Comparison of ENCODE assay signal across 17 cellular contexts in the genomic region with DNA sequence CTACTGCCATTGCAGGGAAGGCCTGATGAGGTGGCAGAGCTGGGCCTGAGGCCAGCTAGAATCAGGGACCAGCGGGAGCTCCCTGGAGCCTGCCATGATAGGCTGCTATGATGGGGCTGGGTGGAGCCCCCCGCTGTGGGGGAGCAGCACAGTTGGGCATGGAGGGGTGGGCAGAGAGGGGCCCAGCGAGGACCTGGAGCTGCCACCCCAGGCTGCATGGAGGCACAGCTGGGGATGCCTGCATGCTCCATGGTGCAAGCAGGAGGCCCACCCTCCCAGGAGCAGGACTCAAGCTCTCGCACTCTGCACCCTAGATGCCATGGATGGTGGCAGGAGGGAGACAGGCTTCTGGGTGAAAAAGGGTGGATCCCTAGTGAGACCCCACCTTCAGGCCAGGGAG. TPM values are rescaled to one million over a fixed set of nuclear protein-coding genes. Genes with fewer than 3 reads are reported as not detected.
DNase-seq lines count a peak whose midpoint lies in the region; ATAC-seq and TF ChIP-seq lines count a peak whose summit lies in the region.
"Had no signal": no experiment of that assay in that cellular context is flagged by ENCODE, and none has a peak within 500 bp of the region (broad histone marks: within the 10 kb centered on the region; RNA-seq: fewer than 3 reads in every experiment).

No MANE protein-coding gene starts in this region.

- H3K14ac ChIP-seq in neuronal stem cell (ENCODE audit: low read length) = no peak overlapping the region

- no peak overlapping the region for H2AFZ ChIP-seq in neuronal stem cell (ENCODE audit: low read length)

- no peak overlapping the region for H3K27ac ChIP-seq in neuronal stem cell (replicated peaks; ENCODE audit: low read length)
- H3K27ac ChIP-seq: 22Rv1; A549; BLaER1 treated with 17β-estradiol and CSF1 and Interleukin-3, amounts not matched to agents 10 nM and 100 nM; C4-2B had no signal

- H3K27ac Mint-ChIP-seq in activated CD4-positive, alpha-beta T cell treated with anti-CD3 and anti-CD28 coated beads, Interleukin-2, amount 10 ng/mL, durations not matched to agents 24 days and 14 days = no peak overlapping the region
- H3K27ac Mint-ChIP-seq in activated CD4-positive, alpha-beta T cell treated with anti-CD3 and anti-CD28 coated beads for 36 hours = no peak overlapping the region
- no peak overlapping the region for H3K27ac Mint-ChIP-seq in activated CD8-positive, alpha-beta T cell treated with anti-CD3 and anti-CD28 coated beads for 36 hours
- H3K27ac Mint-ChIP-seq: B cell; CD4-positive, alpha-beta T cell; CD8-positive, alpha-beta T cell had no signal

- H3K4me2 ChIP-seq in neuronal stem cell (ENCODE audit: insufficient read depth, low read length, poor library complexity, severe bottlenecking) = no peak overlapping the region
- H3K4me2 ChIP-seq: A549; BLaER1 treated with 17β-estradiol and CSF1 and Interleukin-3, amounts not matched to agents 10 nM and 100 nM had no signal

- no peaks in the 10 kb centered on the region for H3K4me1 ChIP-seq in neuronal stem cell (ENCODE audit: control insufficient read depth in 2 of 2, insufficient read depth in 1 of 2, low read depth in 1 of 2, low read length in 2 of 2)
- H3K4me1 ChIP-seq: A549, Caco-2 had no signal

- H2BK5ac ChIP-seq in neuronal stem cell (ENCODE audit: low read length) = no peak overlapping the region

- H2AK5ac ChIP-seq in neuronal stem cell (ENCODE audit: low read depth, low read length) = no peak overlapping the region

- H3K27me3 ChIP-seq in neuronal stem cell (ENCODE audit: control insufficient read depth in 3 of 3, insufficient read depth in 3 of 3, low read depth in 1 of 3, low read length in 3 of 3) = no peaks in the 10 kb centered on the region
- H3K27me3 ChIP-seq: BLaER1 treated with 17β-estradiol and CSF1 and Interleukin-3, amounts not matched to agents 10 nM and 100 nM had no signal

- H3K4me3 Mint-ChIP-seq in activated CD4-positive, alpha-beta T cell treated with anti-CD3 and anti-CD28 coated beads, Interleukin-2, amount 10 ng/mL, durations not matched to agents 24 days and 14 days = no peak overlapping the region
- no peak overlapping the region for H3K4me3 Mint-ChIP-seq in activated CD4-positive, alpha-beta T cell treated with anti-CD3 and anti-CD28 coated beads for 36 hours
- H3K4me3 Mint-ChIP-seq in activated CD8-positive, alpha-beta T cell treated with anti-CD3 and anti-CD28 coated beads for 36 hours = no peak overlapping the region
- H3K4me3 Mint-ChIP-seq: B cell; CD4-positive, alpha-beta T cell; CD8-positive, alpha-beta T cell had no signal

- H2BK12ac ChIP-seq in neuronal stem cell (ENCODE audit: low read length) = no peak overlapping the region

- intact Hi-C loops in activated CD4-positive, alpha-beta T cell treated with anti-CD3 and anti-CD28 coated beads, Interleukin-2, amount 10 ng/mL, durations not matched to agents 24 days and 14 days (cut with micrococcal nuclease) = no loop called here
- intact Hi-C loops in activated CD4-positive, alpha-beta T cell treated with anti-CD3 and anti-CD28 coated beads for 36 hours (cut with DNase I, micrococcal nuclease) = no loop called here
- intact Hi-C loops in activated CD8-positive, alpha-beta T cell treated with anti-CD3 and anti-CD28 coated beads for 36 hours (cut with micrococcal nuclease) = no loop called here

- peaks cover 11% of the 10 kb centered on the region for H3K4me1 Mint-ChIP-seq in activated CD4-positive, alpha-beta T cell treated with anti-CD3 and anti-CD28 coated beads, Interleukin-2, amount 10 ng/mL, durations not matched to agents 24 days and 14 days
- peaks cover 5% of the 10 kb centered on the region for H3K4me1 Mint-ChIP-seq in activated CD4-positive, alpha-beta T cell treated with anti-CD3 and anti-CD28 coated beads for 36 hours
- peaks cover 12% of the 10 kb centered on the region for H3K4me1 Mint-ChIP-seq in activated CD8-positive, alpha-beta T cell treated with anti-CD3 and anti-CD28 coated beads for 36 hours (ENCODE audit: low read depth)

- H4K8ac ChIP-seq in neuronal stem cell (ENCODE audit: low read depth, low read length) = no peak overlapping the region

- H3K36me3 ChIP-seq in neuronal stem cell (replicated peaks in 1 of 2; ENCODE audit: control insufficient read depth in 2 of 2, insufficient read depth in 2 of 2, low read length in 2 of 2) = no peaks in the 10 kb centered on the region
- H3K36me3 ChIP-seq: BLaER1 treated with 17β-estradiol and CSF1 and Interleukin-3, amounts not matched to agents 10 nM and 100 nM had no signal

- H3K9ac ChIP-seq in neuronal stem cell (ENCODE audit: low read depth, low read length, poor library complexity) = no peak overlapping the region
- H3K9ac ChIP-seq: BLaER1 treated with 17β-estradiol and CSF1 and Interleukin-3, amounts not matched to agents 10 nM and 100 nM had no signal

- CTCF ChIA-PET in activated CD4-positive, alpha-beta T cell treated with anti-CD3 and anti-CD28 coated beads for 36 hours (lab: Charles Lee) = no interaction called here
- CTCF ChIA-PET in activated CD8-positive, alpha-beta T cell treated with anti-CD3 and anti-CD28 coated beads for 36 hours (lab: Charles Lee) = interaction anchor here (0.8 to 1.9 kb wide), 2 partner anchors 67 to 199 kb away, joined by 3 to 5 read pairs; no protein-coding TSS in a partner anchor

- WGBS in neuronal stem cell (ENCODE audit: extremely low coverage in 2 of 2, insufficient read length in 2 of 2, insufficient replicate concordance in 1 of 2), 2 donors = no CpG with 5 or more reads among the region's 4 CpGs

- H2BK15ac ChIP-seq in neuronal stem cell (ENCODE audit: low read length) = peak overlapping the region; percentile 27

- peak; percentile 32 for DNase-seq in activated CD4-positive, alpha-beta T cell treated with anti-CD3 and anti-CD28 coated beads, Interleukin-2, amount 10 ng/mL, durations not matched to agents 24 days and 14 days
- DNase-seq in activated CD4-positive, alpha-beta T cell treated with anti-CD3 and anti-CD28 coated beads for 36 hours = no peak
- no peak for DNase-seq in neuronal stem cell (ENCODE audit: low spot score)
- no peak for DNase-seq in activated CD8-positive, alpha-beta T cell treated with anti-CD3 and anti-CD28 coated beads for 36 hours
- no peak for DNase-seq in NCI-H1048 (lab: John Stamatoyannopoulos, UW)
- DNase-seq: AML-193; Caco-2; Calu3; CD4-positive, alpha-beta T cell; CD8-positive, alpha-beta T cell; DMS79 treated with DMSO at 0.1 percent for 48 hours; GF-D8 had no signal

- no peaks in the 10 kb centered on the region for H3K79me1 ChIP-seq in neuronal stem cell (ENCODE audit: low read depth, low read length)

- no peak overlapping the region for H3K18ac ChIP-seq in neuronal stem cell (ENCODE audit: low read length)

- H3K23ac ChIP-seq in neuronal stem cell (ENCODE audit: low read depth, low read length, poor library complexity) = peak overlapping the region; percentile 31

- no peak overlapping the region for H3K4ac ChIP-seq in neuronal stem cell (ENCODE audit: low read length)

- H4K91ac ChIP-seq in neuronal stem cell (ENCODE audit: low read depth, low read length, poor library complexity) = no peak overlapping the region

- peaks cover 11% of the 10 kb centered on the region for H3K9me3 Mint-ChIP-seq in activated CD4-positive, alpha-beta T cell treated with anti-CD3 and anti-CD28 coated beads, Interleukin-2, amount 10 ng/mL, durations not matched to agents 24 days and 14 days
- H3K9me3 Mint-ChIP-seq in activated CD4-positive, alpha-beta T cell treated with anti-CD3 and anti-CD28 coated beads for 36 hours (ENCODE audit: low read depth) = peaks cover 11% of the 10 kb centered on the region
- H3K9me3 Mint-ChIP-seq in activated CD8-positive, alpha-beta T cell treated with anti-CD3 and anti-CD28 coated beads for 36 hours = peaks cover 7% of the 10 kb centered on the region

- H3K9me3 ChIP-seq in neuronal stem cell (replicated peaks in 1 of 2; ENCODE audit: control insufficient read depth in 2 of 2, insufficient read depth in 1 of 2, low read depth in 1 of 2, low read length in 2 of 2) = peaks cover under 1 to 3% of the 10 kb centered on the region in 2 donors
- H3K9me3 ChIP-seq: Caco-2 had no signal

- H3K36me3 Mint-ChIP-seq in activated CD4-positive, alpha-beta T cell treated with anti-CD3 and anti-CD28 coated beads, Interleukin-2, amount 10 ng/mL, durations not matched to agents 24 days and 14 days (ENCODE audit: low read depth) = no peaks in the 10 kb centered on the region
- H3K36me3 Mint-ChIP-seq in activated CD4-positive, alpha-beta T cell treated with anti-CD3 and anti-CD28 coated beads for 36 hours (ENCODE audit: low read depth) = no peaks in the 10 kb centered on the region
- no peaks in the 10 kb centered on the region for H3K36me3 Mint-ChIP-seq in activated CD8-positive, alpha-beta T cell treated with anti-CD3 and anti-CD28 coated beads for 36 hours (ENCODE audit: low read depth)
- H3K36me3 Mint-ChIP-seq: CD8-positive, alpha-beta T cell had no signal

- no peak for TF ChIP-seq CTCF in activated CD8-positive, alpha-beta T cell treated with anti-CD3 and anti-CD28 coated beads for 36 hours (IDR thresholded peaks at IDR 0.05)

- H3K27me3 Mint-ChIP-seq in activated CD4-positive, alpha-beta T cell treated with anti-CD3 and anti-CD28 coated beads, Interleukin-2, amount 10 ng/mL, durations not matched to agents 24 days and 14 days = peaks cover 15% of the 10 kb centered on the region
- H3K27me3 Mint-ChIP-seq in activated CD4-positive, alpha-beta T cell treated with anti-CD3 and anti-CD28 coated beads for 36 hours = no peaks in the 10 kb centered on the region
- H3K27me3 Mint-ChIP-seq in activated CD8-positive, alpha-beta T cell treated with anti-CD3 and anti-CD28 coated beads for 36 hours = no peaks in the 10 kb centered on the region
- H3K27me3 Mint-ChIP-seq: B cell; CD4-positive, alpha-beta T cell had no signal

- H2BK120ac ChIP-seq in neuronal stem cell (ENCODE audit: low read depth, low read length) = no peak overlapping the region

- no peak overlapping the region for H3K4me3 ChIP-seq in neuronal stem cell (ENCODE audit: low read length in 2 of 2)
- H3K4me3 ChIP-seq: A549; BLaER1 treated with 17β-estradiol and CSF1 and Interleukin-3, amounts not matched to agents 10 nM and 100 nM had no signal

- ATAC-seq in activated CD4-positive, alpha-beta T cell treated with anti-CD3 and anti-CD28 coated beads for 36 hours = no peak
- no peak for ATAC-seq in activated CD8-positive, alpha-beta T cell treated with anti-CD3 and anti-CD28 coated beads for 36 hours
- ATAC-seq: A549; CD8-positive, alpha-beta T cell had no signal

- POLR2A ChIA-PET in activated CD4-positive, alpha-beta T cell treated with anti-CD3 and anti-CD28 coated beads for 36 hours (lab: Charles Lee) = no interaction called here
- POLR2A ChIA-PET in activated CD8-positive, alpha-beta T cell treated with anti-CD3 and anti-CD28 coated beads for 36 hours (lab: Charles Lee) = no interaction called here

RNA-seq across cellular contexts. Expression of a gene that starts 17.8 kb away (rescaled TPM):
- 24.6 and 27.4 TPM in 2 replicates for total RNA-seq in activated CD4-positive, alpha-beta T cell treated with anti-CD3 and anti-CD28 coated beads, Interleukin-2, amount 10 ng/mL, durations not matched to agents 24 days and 14 days
- 10 to 100 TPM; 27.9 to 32.1 TPM for total RNA-seq in activated CD4-positive, alpha-beta T cell treated with anti-CD3 and anti-CD28 coated beads for 36 hours
- polyA plus RNA-seq in neuronal stem cell (2013, experiment 1 of 2) = 84.1 TPM
- polyA plus RNA-seq in neuronal stem cell (2013, experiment 2 of 2) = 83.5 TPM
- 10 to 100 TPM; 29.4 to 31.9 TPM for total RNA-seq in activated CD8-positive, alpha-beta T cell treated with anti-CD3 and anti-CD28 coated beads for 36 hours

RNA-seq across cellular contexts. Expression of a gene that starts 43.9 kb away (rescaled TPM):
- 51.2 and 51.5 TPM in 2 replicates for total RNA-seq in activated CD4-positive, alpha-beta T cell treated with anti-CD3 and anti-CD28 coated beads, Interleukin-2, amount 10 ng/mL, durations not matched to agents 24 days and 14 days
- 10 to 100 TPM; 23.9 to 28.6 TPM for total RNA-seq in activated CD4-positive, alpha-beta T cell treated with anti-CD3 and anti-CD28 coated beads for 36 hours
- 55.3 TPM for polyA plus RNA-seq in neuronal stem cell (2013, experiment 1 of 2)
- polyA plus RNA-seq in neuronal stem cell (2013, experiment 2 of 2) = 56.0 TPM
- 10 to 100 TPM; 20.6 to 20.8 TPM for total RNA-seq in activated CD8-positive, alpha-beta T cell treated with anti-CD3 and anti-CD28 coated beads for 36 hours

RNA-seq across cellular contexts. Expression of a gene that starts 44.5 kb away (rescaled TPM):
- 104 and 111 TPM in 2 replicates for total RNA-seq in activated CD4-positive, alpha-beta T cell treated with anti-CD3 and anti-CD28 coated beads, Interleukin-2, amount 10 ng/mL, durations not matched to agents 24 days and 14 days
- 100 to 1,000 TPM in 1 of 2 experiments, 10 to 100 TPM in 1; 76.5 to 114 TPM for total RNA-seq in activated CD4-positive, alpha-beta T cell treated with anti-CD3 and anti-CD28 coated beads for 36 hours
- polyA plus RNA-seq in neuronal stem cell (2013, experiment 1 of 2) = 64.1 TPM
- polyA plus RNA-seq in neuronal stem cell (2013, experiment 2 of 2) = 65.3 TPM
- total RNA-seq in activated CD8-positive, alpha-beta T cell treated with anti-CD3 and anti-CD28 coated beads for 36 hours = 100 to 1,000 TPM in 1 of 2 experiments, 10 to 100 TPM in 1; 98.8 to 105 TPM
